13 cellular contexts compared by ENCODE assay signal in genomic region chr1:153526132-153526543, GRCh38. TPM values are rescaled to one million over a fixed set of nuclear protein-coding genes. Genes with fewer than 3 reads are reported as not detected.
A peak's percentile ranks its signal among the peaks of the same experiment; 100 is the strongest.
DNase-seq lines count a peak whose midpoint lies in the region; TF ChIP-seq lines count a peak whose summit lies in the region.
"Had no signal": no experiment of that assay in that cellular context is flagged by ENCODE, and none has a peak within 500 bp of the region (broad histone marks: within the 10 kb centered on the region; RNA-seq: fewer than 3 reads in every experiment).

No MANE protein-coding gene starts in this region.

- WGBS in esophagus squamous epithelium, 2 donors = 22 to 42% methylated on average over 8 of the region's 8 CpGs
- WGBS in stomach, 5 donors = 44 to 66% (median 52%) methylated on average over 8 of the region's 8 CpGs

- H3K27me3 ChIP-seq in esophagus squamous epithelium (no peaks in the 10 kb centered on the region), Peyer's patch (no peaks in the 10 kb centered on the region), stomach (no peaks in the 10 kb centered on the region)

- no peaks in the 10 kb centered on the region for H3K27me3 Mint-ChIP-seq in type B pancreatic cell

- TF ChIP-seq CTCF in esophagus squamous epithelium (IDR thresholded peaks at IDR 0.05) = no peak
- TF ChIP-seq CTCF in type B pancreatic cell (conservative IDR thresholded peaks at IDR 0.05) = no peak
- no peak for TF ChIP-seq CTCF in Peyer's patch (IDR thresholded peaks at IDR 0.05)
- TF ChIP-seq CTCF in stomach (IDR thresholded peaks at IDR 0.05) = no peak

- TF ChIP-seq EP300 in stomach (IDR thresholded peaks at IDR 0.05) = no peak

- H3K27ac ChIP-seq in esophagus squamous epithelium = peak overlapping the region; percentile 77 to 88 (median 82)
- no peak overlapping the region for H3K27ac ChIP-seq in Peyer's patch
- H3K27ac ChIP-seq in stomach = no peak overlapping the region
- H3K27ac ChIP-seq: KMS-11 had no signal

- H3K36me3 Mint-ChIP-seq in type B pancreatic cell = no peaks in the 10 kb centered on the region

- peak overlapping the region; percentile 87 for H3K27ac Mint-ChIP-seq in type B pancreatic cell

- DNase-seq in NCI-H2171 treated with DMSO at 0.1 percent for 48 hours (lab: John Stamatoyannopoulos, UW) (peak; percentile 50), NCI-H2171 (lab: John Stamatoyannopoulos, UW) (no peak), SHP77 treated with DMSO at 0.1 percent for 48 hours (lab: John Stamatoyannopoulos, UW) (peak; percentile 95), esophagus squamous epithelium (lab: John Stamatoyannopoulos, UW) (no peak), type B pancreatic cell (ENCODE audit: extremely low spot score, unreplicated experiment) (no peak), germinal center (ENCODE audit: low spot score) (no peak), Peyer's patch (no peak), stomach (no peak)
- DNase-seq: activated CD8-positive, alpha-beta memory T cell treated with anti-CD3 and anti-CD28 coated beads, Interleukin-2, amount 50 U/mL, for 4 hours; amniotic stem cell; stimulated activated CD8-positive, alpha-beta memory T cell treated with anti-CD3 and anti-CD28 coated beads, Interleukin-4, amount 100 ng/mL, for 48 hours had no signal

- TF ChIP-seq POLR2A in esophagus squamous epithelium (IDR thresholded peaks at IDR 0.05) = no peak
- TF ChIP-seq POLR2A in Peyer's patch (IDR thresholded peaks at IDR 0.05) = no peak
- no peak for TF ChIP-seq POLR2A in stomach (IDR thresholded peaks at IDR 0.05)

- H3K4me1 ChIP-seq in esophagus squamous epithelium (peaks cover 17 to 40% (median 33%) of the 10 kb centered on the region in 3 donors), Peyer's patch (peaks cover 0 to under 1% (median 0%) of the 10 kb centered on the region in 4 donors), stomach (peaks cover 0 to 8% (median 0%) of the 10 kb centered on the region in 4 donors)

- intact Hi-C loops in esophagus squamous epithelium (cut with DNase I) = no loop called here
- intact Hi-C loops in stomach (cut with DNase I; ENCODE audit: low total_unique reads) = no loop called here

- H3K4me3 Mint-ChIP-seq in type B pancreatic cell = no peak overlapping the region

- H3K36me3 ChIP-seq in esophagus squamous epithelium = no peaks in the 10 kb centered on the region
- no peaks in the 10 kb centered on the region for H3K36me3 ChIP-seq in Peyer's patch
- H3K36me3 ChIP-seq in stomach = no peaks in the 10 kb centered on the region

- peaks cover 20% of the 10 kb centered on the region for H3K4me1 Mint-ChIP-seq in type B pancreatic cell (ENCODE audit: unreplicated experiment)

- H3K4me3 ChIP-seq in esophagus squamous epithelium (no peak overlapping the region), Peyer's patch (no peak overlapping the region), stomach (no peak overlapping the region)

- H3K9me3 ChIP-seq in esophagus squamous epithelium (no peaks in the 10 kb centered on the region), Peyer's patch (no peaks in the 10 kb centered on the region), stomach (no peaks in the 10 kb centered on the region)

- no peaks in the 10 kb centered on the region for H3K9me3 Mint-ChIP-seq in type B pancreatic cell

RNA-seq across cellular contexts. Expression of gene S100A6, which starts 9.7 kb away (rescaled TPM):
- 100 to 1,000 TPM; 270 to 943 (median 394) TPM for total RNA-seq in esophagus squamous epithelium
- total RNA-seq in type B pancreatic cell (ENCODE audit: low replicate concordance) = 21.9 and 1,154 TPM in 2 replicates
- 100 to 1,000 TPM; 321 to 366 (median 334) TPM for total RNA-seq in Peyer's patch
- total RNA-seq in stomach = 100 to 1,000 TPM; 154 to 680 (median 330) TPM
- polyA plus RNA-seq in stomach = 1,000 to 10,000 TPM; 1,447 to 2,520 (median 1,620) TPM

RNA-seq across cellular contexts. Expression of gene S100A5, which starts 14.6 kb away (rescaled TPM):
- not detected for total RNA-seq in esophagus squamous epithelium
- total RNA-seq in type B pancreatic cell (ENCODE audit: low replicate concordance) = 0.62 TPM in 1 of 2 replicates, not detected in the other
- total RNA-seq in Peyer's patch = not detected
- total RNA-seq in stomach = not detected
- not detected for polyA plus RNA-seq in stomach
- total RNA-seq: A673 had no signal

RNA-seq across cellular contexts. Expression of gene S100A4, which starts 19.5 kb away (rescaled TPM):
- total RNA-seq in esophagus squamous epithelium = 100 to 1,000 TPM in 2 of 4 donors, 10 to 100 TPM in 2; 58.6 to 205 (median 122) TPM
- 61.0 and 200 TPM in 2 replicates for total RNA-seq in type B pancreatic cell (ENCODE audit: low replicate concordance)
- total RNA-seq in Peyer's patch = 100 to 1,000 TPM in 1 of 4 donors, 10 to 100 TPM in 3; 38.2 to 435 (median 53.6) TPM
- 10 to 100 TPM in 4 of 5 donors, 1 to 10 TPM in 1; 9.9 to 53.3 (median 19.4) TPM for total RNA-seq in stomach
- polyA plus RNA-seq in stomach = 100 to 1,000 TPM; 145 to 541 (median 274) TPM

RNA-seq across cellular contexts. Expression of gene S100A3, which starts 22.9 kb away (rescaled TPM):
- 10 to 100 TPM in 1 of 4 donors, 1 to 10 TPM in 3; 1.2 to 16.5 (median 9.2) TPM for total RNA-seq in esophagus squamous epithelium
- total RNA-seq in type B pancreatic cell (ENCODE audit: low replicate concordance) = 1.4 and 2.8 TPM in 2 replicates
- not detected for total RNA-seq in Peyer's patch
- total RNA-seq in stomach = not detected
- polyA plus RNA-seq in stomach = 10 to 100 TPM in 1 of 3 donors, 1 to 10 TPM in 2; 2.6 to 15.0 (median 5.4) TPM

RNA-seq across cellular contexts. Expression of gene S100A2, which starts 39.5 kb away (rescaled TPM):
- total RNA-seq in esophagus squamous epithelium (1,000 to 10,000 TPM in 3 of 4 donors, 100 to 1,000 TPM in 1; 949 to 3,544 (median 1,180) TPM), type B pancreatic cell (ENCODE audit: low replicate concordance) (0.75 and 2.4 TPM in 2 replicates), Peyer's patch (not detected), stomach (10 to 100 TPM in 1 of 5 donors, 1 to 10 TPM in 1, not detected in 3; 2.2 to 12.7 TPM)
- polyA plus RNA-seq in stomach = 1,000 to 10,000 TPM in 1 of 3 donors, 1 to 10 TPM in 2; 4.9 to 1,809 (median 8.3) TPM

Comparison
In these comparisons a context has a peak if more than half of its experiments do, and no peak if none do; other contexts are left out.
1. DNase-seq: peak in NCI-H2171 treated with DMSO at 0.1 percent for 48 hours (single experiment) and SHP77 treated with DMSO at 0.1 percent for 48 hours (single experiment); none in NCI-H2171 (single experiment), esophagus squamous epithelium (single experiment), type B pancreatic cell (single experiment), germinal center (single experiment), Peyer's patch (0 of 3) and stomach (single experiment).
2. H3K27ac ChIP-seq: peak in esophagus squamous epithelium (4 of 4); none in Peyer's patch (0 of 4) and stomach (0 of 5).